In genomic region chr2:204019572-204020501, GRCh38 we compare ENCODE assay signal across 8 cellular contexts.
DNase-seq lines count a peak whose midpoint lies in the region; ATAC-seq and TF ChIP-seq lines count a peak whose summit lies in the region.

No MANE protein-coding gene starts in this region.

- no peaks in the 10 kb centered on the region for H3K9me3 ChIP-seq in Peyer's patch

- no peak overlapping the region for H3K27ac Mint-ChIP-seq in mesothelial cell of epicardium

- H3K4me1 Mint-ChIP-seq in mesothelial cell of epicardium = peaks cover 30% of the 10 kb centered on the region

- no peak for TF ChIP-seq POLR2A in Peyer's patch (IDR thresholded peaks at IDR 0.05)

- H3K36me3 Mint-ChIP-seq in mesothelial cell of epicardium = no peaks in the 10 kb centered on the region

- no peak for TF ChIP-seq CTCF in Peyer's patch (IDR thresholded peaks at IDR 0.05)
- TF ChIP-seq CTCF in mesothelial cell of epicardium (IDR thresholded peaks at IDR 0.05; ENCODE audit: unreplicated experiment) = no peak

- no peak overlapping the region for H3K4me3 Mint-ChIP-seq in mesothelial cell of epicardium

- H3K4me3 ChIP-seq in Peyer's patch = no peak overlapping the region

- ATAC-seq in GM19467 (IDR thresholded peaks at IDR 0.05; ENCODE audit: unreplicated experiment) = peak; percentile 54
- peak; percentile 79 for ATAC-seq in HG03442 (IDR thresholded peaks at IDR 0.05; ENCODE audit: unreplicated experiment)
- ATAC-seq in left colon = no peak

- no peaks in the 10 kb centered on the region for H3K27me3 Mint-ChIP-seq in mesothelial cell of epicardium (ENCODE audit: low read depth)

- H3K27ac ChIP-seq in Peyer's patch = no peak overlapping the region

- intact Hi-C loops in left colon (cut with DNase I, micrococcal nuclease) = no loop called here

- no peaks in the 10 kb centered on the region for H3K36me3 ChIP-seq in Peyer's patch

- peaks cover 12% of the 10 kb centered on the region for H3K9me3 Mint-ChIP-seq in mesothelial cell of epicardium

- no peaks in the 10 kb centered on the region for H3K4me1 ChIP-seq in Peyer's patch

- H3K27me3 ChIP-seq in Peyer's patch = no peaks in the 10 kb centered on the region

- DNase-seq in activated naive CD4-positive, alpha-beta T cell treated with anti-CD3 and anti-CD28 coated beads, Interleukin-2, amount 50 U/mL, for 16 hours = peak; percentile 69
- peak; percentile 39 to 61 for DNase-seq in stimulated activated CD4-positive, alpha-beta T cell treated with anti-CD3 and anti-CD28 coated beads, Interleukin-4, amount 100 ng/mL, for 4 hours
- DNase-seq in left colon = no peak
- DNase-seq in Peyer's patch = no peak
- DNase-seq in mesothelial cell of epicardium (ENCODE audit: low spot score in 2 of 2, unreplicated experiment in 2 of 2) = no peak
- no peak for DNase-seq in amniotic stem cell (lab: John Stamatoyannopoulos, UW)

Comparison
In these comparisons a context has a peak if more than half of its experiments do, and no peak if none do; other contexts are left out.
1. DNase-seq: peak in activated naive CD4-positive, alpha-beta T cell treated with anti-CD3 and anti-CD28 coated beads, Interleukin-2, amount 50 U/mL, for 16 hours (single experiment) and stimulated activated CD4-positive, alpha-beta T cell treated with anti-CD3 and anti-CD28 coated beads, Interleukin-4, amount 100 ng/mL, for 4 hours (2 of 2); none in left colon (0 of 2), Peyer's patch (0 of 3), mesothelial cell of epicardium (0 of 2) and amniotic stem cell (single experiment).